ENCODE assay signal across 9 cellular contexts in genomic region chr3:160003520-160004128, GRCh38. TPM values are rescaled to one million over a fixed set of nuclear protein-coding genes. Genes with fewer than 3 reads are reported as not detected.
DNase-seq lines count a peak whose midpoint lies in the region; ATAC-seq and FAIRE-seq lines count a peak whose summit lies in the region.
"Had no signal": no experiment of that assay in that cellular context is flagged by ENCODE, and none has a peak within 500 bp of the region (broad histone marks: within the 10 kb centered on the region; RNA-seq: fewer than 3 reads in every experiment).

No MANE protein-coding gene starts in this region.

- H3K9me3 ChIP-seq in small intestine (ENCODE audit: control insufficient read depth, low read depth), result no peaks in the 10 kb centered on the region

- H3K9me3 Mint-ChIP-seq in activated T-helper 17 cell treated with anti-CD3 and anti-CD28 coated beads, Interleukin-2, amount 50 U/mL, for 72 hours, result no peaks in the 10 kb centered on the region
- H3K9me3 Mint-ChIP-seq: activated naive CD4-positive, alpha-beta T cell treated with anti-CD3 and anti-CD28 coated beads, Interleukin-2, amount 50 U/mL, for 24 hours had no signal

- H3K36me3 ChIP-seq in small intestine (ENCODE audit: control insufficient read depth in 2 of 2, insufficient read depth in 2 of 2, low read length in 2 of 2), result no peaks in the 10 kb centered on the region

- H3K4me1 ChIP-seq in small intestine (ENCODE audit: control insufficient read depth in 2 of 2, insufficient read depth in 1 of 2, low read depth in 1 of 2, low read length in 1 of 2), result no peaks in the 10 kb centered on the region

- no peak for FAIRE-seq in small intestine (lab: Jason Lieb, UNC)

- H3K4me1 Mint-ChIP-seq in activated T-helper 17 cell treated with anti-CD3 and anti-CD28 coated beads, Interleukin-2, amount 50 U/mL, for 72 hours, result no peaks in the 10 kb centered on the region
- H3K4me1 Mint-ChIP-seq: activated naive CD4-positive, alpha-beta T cell treated with anti-CD3 and anti-CD28 coated beads, Interleukin-2, amount 50 U/mL, for 24 hours had no signal

- no peaks in the 10 kb centered on the region for H3K27me3 ChIP-seq in small intestine (ENCODE audit: control insufficient read depth in 2 of 2, insufficient read depth in 2 of 2, low read length in 2 of 2)

- intact Hi-C loops in left cardiac atrium (cut with DNase I), result loop anchor here (2.0 to 10.0 kb wide), 4 partner anchors 69 to 176 kb away; no protein-coding TSS in a partner anchor

- H3K27me3 Mint-ChIP-seq in activated T-helper 17 cell treated with anti-CD3 and anti-CD28 coated beads, Interleukin-2, amount 50 U/mL, for 72 hours, result no peaks in the 10 kb centered on the region

- WGBS in small intestine, 3 donors, result 0 to 9% (median 6%) methylated on average over 1 to 2 of the region's 2 CpGs

- no peaks in the 10 kb centered on the region for H3K36me3 Mint-ChIP-seq in activated T-helper 17 cell treated with anti-CD3 and anti-CD28 coated beads, Interleukin-2, amount 50 U/mL, for 72 hours (ENCODE audit: low read depth)
- H3K36me3 Mint-ChIP-seq: activated naive CD4-positive, alpha-beta T cell treated with anti-CD3 and anti-CD28 coated beads, Interleukin-2, amount 50 U/mL, for 24 hours had no signal

- ATAC-seq in GM19452 (IDR thresholded peaks at IDR 0.05; ENCODE audit: unreplicated experiment), result peak; percentile 90
- ATAC-seq in HG03280 (IDR thresholded peaks at IDR 0.05; ENCODE audit: unreplicated experiment), result peak; percentile 90
- peak; percentile 69 for ATAC-seq in activated T-helper 17 cell treated with anti-CD3 and anti-CD28 coated beads, Interleukin-2, amount 50 U/mL, for 72 hours (replicated peaks)
- ATAC-seq in left cardiac atrium, result peak; percentile 83 to 87

- H3K4me3 Mint-ChIP-seq in activated T-helper 17 cell treated with anti-CD3 and anti-CD28 coated beads, Interleukin-2, amount 50 U/mL, for 72 hours, result no peak overlapping the region
- H3K4me3 Mint-ChIP-seq: activated naive CD4-positive, alpha-beta T cell treated with anti-CD3 and anti-CD28 coated beads, Interleukin-2, amount 50 U/mL, for 24 hours had no signal

- DNase-seq in ELF-1 (ENCODE audit: low read depth, low spot score) (peak; percentile 88), NCI-H526 treated with DMSO at 0.1 percent for 48 hours (lab: John Stamatoyannopoulos, UW) (peak; percentile 60), left cardiac atrium (peak; percentile 48), small intestine (peak; percentile 46), T-helper 9 cell (no peak)

- no peak overlapping the region for H3K27ac ChIP-seq in small intestine (ENCODE audit: low read depth in 1 of 2, low read length in 1 of 2)

- no peak overlapping the region for H3K4me3 ChIP-seq in small intestine (ENCODE audit: low read depth in 1 of 2, low read length in 2 of 2)

- no peak overlapping the region for H3K27ac Mint-ChIP-seq in activated T-helper 17 cell treated with anti-CD3 and anti-CD28 coated beads, Interleukin-2, amount 50 U/mL, for 72 hours
- H3K27ac Mint-ChIP-seq: activated naive CD4-positive, alpha-beta T cell treated with anti-CD3 and anti-CD28 coated beads, Interleukin-2, amount 50 U/mL, for 24 hours had no signal

RNA-seq across cellular contexts. Expression of gene IL12A, which starts 15.0 kb away (rescaled TPM):
- total RNA-seq in activated T-helper 17 cell treated with anti-CD3 and anti-CD28 coated beads, Interleukin-2, amount 50 U/mL, for 72 hours, result 1 to 10 TPM in 1 of 2 donors, not detected in 1; 1.8 TPM
- total RNA-seq in left cardiac atrium, result under 1 TPM; 0.24 to 0.42 TPM
- under 1 TPM in 1 of 3 donors, not detected in 2; 0.46 TPM for polyA plus RNA-seq in small intestine
